Comparison of ENCODE assay signal across 30 cellular contexts in the genomic region with DNA sequence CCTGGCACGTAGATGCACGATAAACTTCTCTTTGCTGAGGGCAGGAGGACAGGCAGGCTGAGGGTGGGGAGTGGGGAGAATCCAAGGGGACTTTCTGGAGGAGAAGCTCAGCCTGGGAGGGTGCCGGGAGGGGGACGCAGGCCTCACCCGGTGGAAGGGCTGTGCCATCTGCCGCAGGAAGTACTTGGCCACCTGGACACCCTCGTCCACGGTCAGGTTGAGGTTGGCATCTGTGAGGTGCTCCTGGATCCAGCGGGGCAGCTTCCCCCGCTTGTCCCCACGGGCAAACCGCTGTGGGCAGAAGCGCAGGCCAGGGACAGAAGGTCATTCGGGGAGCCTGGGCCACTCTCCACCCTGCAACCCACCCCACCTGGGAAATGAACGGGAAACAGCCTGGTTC. TPM values are rescaled to one million over a fixed set of nuclear protein-coding genes. Genes with fewer than 3 reads are reported as not detected.
"Had no signal": no experiment of that assay in that cellular context is flagged by ENCODE, and none has a peak within 500 bp of the region (broad histone marks: within the 10 kb centered on the region; RNA-seq: fewer than 3 reads in every experiment).

No MANE protein-coding gene starts in this region.

- DNase-seq: dorsolateral prefrontal cortex; effector CD4-positive, alpha-beta T cell; foreskin fibroblast; gastrocnemius medialis; head of caudate nucleus; kidney; mesenchymal stem cell; mucosa of descending colon; naive B cell; stimulated activated CD4-positive, alpha-beta T cell treated with anti-CD3 and anti-CD28 coated beads, Interleukin-2, amount 100 ng/mL, for 24 hours; stimulated activated CD4-positive, alpha-beta T cell treated with anti-CD3 and anti-CD28 coated beads, Interleukin-4, amount 100 ng/mL, for 24 hours; stimulated activated naive CD4-positive, alpha-beta T cell treated with Interleukin-2 at 50 U/mL for 16 hours; stomach; tibial artery; upper lobe of left lung had no signal

- FAIRE-seq: colon, kidney had no signal

- H2AFZ ChIP-seq: parathyroid adenoma had no signal

- H3K9ac ChIP-seq: parathyroid adenoma had no signal

- H3K4me2 ChIP-seq: smooth muscle cell had no signal

- H3K79me2 ChIP-seq: parathyroid adenoma had no signal

- H3K27me3 ChIP-seq: upper lobe of left lung had no signal

- H3K4me1 ChIP-seq: gastrocnemius medialis, parathyroid adenoma, stomach, tibial artery, upper lobe of left lung had no signal

- H3K4me3 ChIP-seq: dorsolateral prefrontal cortex, gastrocnemius medialis, lung, mucosa of descending colon, smooth muscle cell, stomach, tibial artery, upper lobe of left lung had no signal

- H3K27ac ChIP-seq: dorsolateral prefrontal cortex, epithelial cell of prostate, gastrocnemius medialis, parathyroid adenoma, stomach, tibial artery, upper lobe of left lung had no signal

- H3K9me3 ChIP-seq: gastrocnemius medialis, mucosa of descending colon, stomach, tibial artery, upper lobe of left lung had no signal

- ATAC-seq: gastrocnemius medialis; left lobe of liver; mucosa of descending colon; natural killer cell treated with Interleukin-12 subunit alpha and Interleukin-12 subunit beta and Interleukin-15 and Interleukin-18, amount 100 ng/mL, for 72 hours; sciatic nerve; stimulated activated effector memory CD8-positive, alpha-beta T cell treated with anti-CD3 and anti-CD28 coated beads, Interleukin-12 subunit alpha, Interleukin-12 subunit beta, amount 100 ng/mL, for 72 hours had no signal

RNA-seq across cellular contexts. Expression of a gene that starts 11.5 kb away (rescaled TPM):
- total RNA-seq: glomerular endothelial cell; left lobe of liver; mucosa of descending colon; natural killer cell treated with Interleukin-12 subunit alpha and Interleukin-12 subunit beta and Interleukin-15 and Interleukin-18, amount 100 ng/mL, for 72 hours; neural crest cell; sciatic nerve; subcutaneous adipose tissue had no signal

RNA-seq across cellular contexts. Expression of a gene that starts 29.4 kb away (rescaled TPM):
- total RNA-seq: glomerular endothelial cell, kidney, left lobe of liver, mesothelial cell of epicardium, neural crest cell, progenitor cell of endocrine pancreas, sciatic nerve, smooth muscle cell, subcutaneous adipose tissue, temporal lobe, upper lobe of left lung had no signal
- polyA plus RNA-seq: smooth muscle cell had no signal
